Comparison of ENCODE assay signal across 1 cellular context in the genomic region with DNA sequence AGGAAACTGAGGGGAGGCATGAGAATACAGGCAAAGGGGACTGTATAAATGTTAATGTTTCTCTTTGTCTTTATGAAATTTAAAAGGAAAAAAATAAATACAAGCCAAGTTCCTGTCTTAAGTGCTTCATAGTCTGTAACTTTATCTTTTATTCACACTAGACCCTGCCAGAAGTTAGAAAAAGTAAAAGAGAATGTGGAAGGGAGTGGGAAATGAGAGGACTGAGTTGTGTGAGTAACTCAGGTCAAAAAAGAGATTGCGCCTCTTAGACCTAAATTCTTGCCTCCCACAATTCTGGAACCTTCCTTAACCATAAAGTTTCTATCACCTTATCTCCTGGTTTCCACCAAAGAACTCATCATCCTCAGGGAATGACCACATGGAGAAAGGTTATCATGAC.
TF ChIP-seq lines count a peak whose summit lies in the region.

No MANE protein-coding gene starts in this region.

TF ChIP-seq in A549, 52 proteins besides CTCF, POLR2A, EP300 and RAD21 (continued from another document):
- no peak for TF ChIP-seq ZC3H11A (IDR thresholded peaks at IDR 0.05)
